In genomic region chrX:19643203-19643602, GRCh38 we compare ENCODE assay signal across 1 cellular context.
TF ChIP-seq lines count a peak whose summit lies in the region.

No MANE protein-coding gene starts in this region.

TF ChIP-seq in WTC11, 78 proteins besides CTCF, POLR2A, EP300 and RAD21 (continued from another document):
- TF ChIP-seq STAT6 (CRISPR knock-in tag; conservative IDR thresholded peaks at IDR 0.05; ENCODE audit: low read depth) (no peak), ZNF219 (CRISPR knock-in tag; IDR thresholded peaks at IDR 0.05; ENCODE audit: borderline replicate concordance) (no peak), MYBL2 (CRISPR knock-in tag; IDR thresholded peaks at IDR 0.05) (no peak), NR1H2 (CRISPR knock-in tag; IDR thresholded peaks at IDR 0.05) (no peak), PRRX2 (CRISPR knock-in tag; IDR thresholded peaks at IDR 0.05) (no peak), ZSCAN18 (CRISPR knock-in tag; IDR thresholded peaks at IDR 0.05) (no peak), FOXP4 (CRISPR knock-in tag; IDR thresholded peaks at IDR 0.05) (no peak)
